Comparison of ENCODE assay signal across 11 cellular contexts in the genomic region with DNA sequence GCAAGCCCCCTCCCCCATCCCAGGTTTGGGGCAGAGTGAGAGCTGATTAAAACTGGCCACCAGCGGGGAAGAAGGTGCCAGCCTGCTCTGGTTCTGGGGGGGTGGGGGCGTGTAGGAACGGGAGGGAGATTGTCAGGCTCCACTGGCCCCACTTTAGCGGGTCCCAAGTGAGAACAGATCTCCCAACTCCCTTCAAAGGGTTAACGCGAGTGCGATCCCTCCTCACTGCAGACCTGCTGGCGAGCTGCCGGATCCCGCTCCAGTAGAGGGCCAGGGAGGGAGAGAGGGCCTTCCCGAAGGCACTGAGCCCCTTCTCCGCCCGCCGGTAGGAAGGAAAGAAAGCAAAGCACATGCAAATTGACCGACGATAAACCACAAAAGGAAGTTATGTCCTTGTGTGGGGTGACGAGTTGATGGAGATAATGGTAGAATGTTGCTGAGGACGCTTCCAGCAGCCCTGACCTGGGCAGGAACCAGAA.
DNase-seq lines count a peak whose midpoint lies in the region; ATAC-seq and TF ChIP-seq lines count a peak whose summit lies in the region.
"Had no signal": no experiment of that assay in that cellular context is flagged by ENCODE, and none has a peak within 500 bp of the region (broad histone marks: within the 10 kb centered on the region; RNA-seq: fewer than 3 reads in every experiment).

No MANE protein-coding gene starts in this region.

- ATAC-seq in HG02884 (IDR thresholded peaks at IDR 0.05; ENCODE audit: unreplicated experiment): no peak
- no peak for ATAC-seq in GM18861 (IDR thresholded peaks at IDR 0.05; ENCODE audit: unreplicated experiment)
- ATAC-seq: effector memory CD8-positive, alpha-beta T cell had no signal

- no peak for DNase-seq in activated T-cell treated with anti-CD3 and anti-CD28 coated beads, Interleukin-2, amount 50 U/mL, for 24 hours
- no peak for DNase-seq in activated T-cell treated with anti-CD3 and anti-CD28 coated beads for 4 hours
- peak; percentile 37 for DNase-seq in kidney tubule cell (ENCODE audit: low spot score)
- peak; percentile 39 for DNase-seq in superior temporal gyrus (ENCODE audit: extremely low spot score)
- DNase-seq in GM10266 (ENCODE audit: extremely low spot score): no peak
- DNase-seq: activated CD4-positive, CD25-positive, alpha-beta regulatory T cell treated with anti-CD3 and anti-CD28 coated beads, Interleukin-2, amount 50 U/mL, for 72 hours; effector memory CD8-positive, alpha-beta T cell had no signal

- H3K27me3 Mint-ChIP-seq in activated T-cell treated with anti-CD3 and anti-CD28 coated beads, Interleukin-2, amount 50 U/mL, for 24 hours: peaks cover 80% of the 10 kb centered on the region

- no peak overlapping the region for H3K27ac Mint-ChIP-seq in activated T-cell treated with anti-CD3 and anti-CD28 coated beads, Interleukin-2, amount 50 U/mL, for 24 hours
- H3K27ac Mint-ChIP-seq: effector memory CD8-positive, alpha-beta T cell had no signal

- no peaks in the 10 kb centered on the region for H3K36me3 Mint-ChIP-seq in activated T-cell treated with anti-CD3 and anti-CD28 coated beads, Interleukin-2, amount 50 U/mL, for 24 hours (ENCODE audit: low read depth)

- peak overlapping the region; percentile 52 for H3K4me3 Mint-ChIP-seq in activated T-cell treated with anti-CD3 and anti-CD28 coated beads, Interleukin-2, amount 50 U/mL, for 24 hours

- no peak for TF ChIP-seq CTCF in GM10266 (IDR thresholded peaks at IDR 0.05; ENCODE audit: control insufficient read depth, insufficient read depth, low read depth, missing control alignments)

- H3K4me1 Mint-ChIP-seq in activated T-cell treated with anti-CD3 and anti-CD28 coated beads, Interleukin-2, amount 50 U/mL, for 24 hours (ENCODE audit: low read depth): peaks cover 10% of the 10 kb centered on the region

- no peaks in the 10 kb centered on the region for H3K9me3 Mint-ChIP-seq in activated T-cell treated with anti-CD3 and anti-CD28 coated beads, Interleukin-2, amount 50 U/mL, for 24 hours

- H3K27ac ChIP-seq in angular gyrus (ENCODE audit: low read depth, low read length): peak overlapping the region; percentile 83
- H3K27ac ChIP-seq: neutrophil had no signal

Comparison
In these comparisons a context has a peak if more than half of its experiments do, and no peak if none do; other contexts are left out.
1. DNase-seq: peak in kidney tubule cell (single experiment) and superior temporal gyrus (single experiment); none in activated T-cell treated with anti-CD3 and anti-CD28 coated beads, Interleukin-2, amount 50 U/mL, for 24 hours (single experiment), activated T-cell treated with anti-CD3 and anti-CD28 coated beads for 4 hours (single experiment) and GM10266 (single experiment).